In the genomic region with DNA sequence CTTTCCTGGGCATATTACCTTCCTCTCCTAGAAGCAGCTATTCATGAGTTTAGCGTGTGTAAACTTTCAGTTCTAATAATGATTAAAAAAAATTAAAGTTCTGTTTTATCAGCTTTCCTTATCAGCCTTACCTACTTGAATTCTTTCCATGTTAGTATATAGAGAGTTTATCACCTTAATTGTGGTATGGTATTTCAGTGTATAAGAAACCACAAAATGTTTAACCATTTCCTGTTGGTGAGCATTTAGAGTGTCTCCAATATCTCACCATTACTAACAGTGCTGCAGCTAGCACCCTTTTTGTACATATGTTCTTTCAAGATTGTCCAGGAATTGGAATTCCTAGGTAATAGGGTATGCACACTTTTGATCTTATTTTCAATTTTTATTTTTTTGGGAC, we compare ENCODE assay signal across 28 cellular contexts.
DNase-seq lines count a peak whose midpoint lies in the region; ATAC-seq, FAIRE-seq and TF ChIP-seq lines count a peak whose summit lies in the region.
"Had no signal": no experiment of that assay in that cellular context is flagged by ENCODE, and none has a peak within 500 bp of the region (broad histone marks: within the 10 kb centered on the region; RNA-seq: fewer than 3 reads in every experiment).

No MANE protein-coding gene starts in this region.

- TF ChIP-seq EP300 in HepG2 (IDR thresholded peaks at IDR 0.05; ENCODE audit: low read depth in 2 of 2, low read length in 2 of 2) = no peak
- TF ChIP-seq EP300 in HepG2 (CRISPR knock-in tag; IDR thresholded peaks at IDR 0.05; ENCODE audit: borderline replicate concordance) = no peak
- no peak for TF ChIP-seq EP300 in GM12878 (IDR thresholded peaks at IDR 0.05; ENCODE audit: borderline replicate concordance in 1 of 2, control insufficient read depth in 1 of 2, low read depth in 2 of 2, low read length in 2 of 2)

- TF ChIP-seq CTCF in HepG2 (CRISPR knock-in tag; IDR thresholded peaks at IDR 0.05) (no peak), right lobe of liver (IDR thresholded peaks at IDR 0.05) (no peak), NB4 (IDR thresholded peaks at IDR 0.05; ENCODE audit: low read depth, low read length) (no peak), GM12878 (IDR thresholded peaks at IDR 0.05 in 2 of 3, conservative IDR thresholded peaks at IDR 0.05 in 1 of 3; ENCODE audit: control insufficient read depth in 2 of 3, extremely low read depth in 1 of 3, insufficient read depth in 1 of 3, low read depth in 3 of 3, low read length in 3 of 3) (no peak), PC-9 (conservative IDR thresholded peaks at IDR 0.05) (no peak)

- intact Hi-C loops in HepG2 (cut with micrococcal nuclease; ENCODE audit: unreplicated experiment) = no loop called here
- intact Hi-C loops in right lobe of liver (cut with DNase I) = no loop called here
- intact Hi-C loops in GM12878 (cut with micrococcal nuclease; ENCODE audit: unreplicated experiment) = no loop called here
- intact Hi-C loops in PC-9 (cut with micrococcal nuclease; ENCODE audit: unreplicated experiment) = no loop called here

- in situ Hi-C loops in HepG2 (cut with HindIII; ENCODE audit: extremely low pct_ligation_motif_present, low pct_unique_long_range_greater_than_20kb) = no loop called here
- in situ Hi-C loops in GM12878 (cut with MboI) = no loop called here

- H4K8ac ChIP-seq in mesenchymal stem cell (ENCODE audit: low read length) = no peak overlapping the region

- no peak overlapping the region for H3K4ac ChIP-seq in mesenchymal stem cell (ENCODE audit: low read depth in 1 of 2, low read length in 2 of 2)

- BruUV-seq in HepG2 (replicated peaks; lab: Mats Ljungman, UMichigan) (no TSS peak), GM12878 (replicated peaks; lab: Mats Ljungman, UMichigan) (no TSS peak), PC-9 (replicated peaks; lab: Mats Ljungman, UMichigan) (no TSS peak)

- H3K4me3 ChIP-seq in HepG2 (replicated peaks in 1 of 3; ENCODE audit: insufficient read depth in 1 of 3, low read depth in 2 of 3, low read length in 3 of 3) (no peak overlapping the region), right lobe of liver (no peak overlapping the region), NB4 (ENCODE audit: low read depth, low read length) (no peak overlapping the region), GM12878 (no peak overlapping the region), PC-9 (no peak overlapping the region), mesenchymal stem cell (ENCODE audit: insufficient read depth in 1 of 2, low read depth in 1 of 2, low read length in 2 of 2) (no peak overlapping the region)
- H3K4me3 ChIP-seq: body of pancreas, dorsolateral prefrontal cortex, gastroesophageal sphincter, HAP-1, SJSA1, suprapubic skin, upper lobe of right lung had no signal

- no peak overlapping the region for H3K23ac ChIP-seq in mesenchymal stem cell (ENCODE audit: low read length in 2 of 2)

- no peak overlapping the region for H2BK12ac ChIP-seq in mesenchymal stem cell (ENCODE audit: low read length in 2 of 2)

- peaks cover 15% of the 10 kb centered on the region for H3K79me1 ChIP-seq in mesenchymal stem cell (replicated peaks; ENCODE audit: low read length, poor library complexity, severe bottlenecking)

- DNase-seq in HepG2 (ENCODE audit: low spot score) (no peak), right lobe of liver (no peak), NB4 (ENCODE audit: low read depth) (peak; percentile 15), GM12878 (ENCODE audit: low read depth, low spot score) (no peak), PC-9 (no peak), mesenchymal stem cell (no peak)
- DNase-seq: activated CD4-positive, alpha-beta T cell treated with anti-CD3 and anti-CD28 coated beads for 1 hour; body of pancreas; Calu3; cerebellar nuclear complex; dorsolateral prefrontal cortex; hippocampal formation; NCI-H1417; NCI-H2029 treated with DMSO at 0.1 percent for 48 hours; NCI-H2227 treated with DMSO at 0.1 percent for 48 hours; NCI-H69; stimulated activated CD4-positive, alpha-beta T cell treated with anti-CD3 and anti-CD28 coated beads, Interleukin-12 subunit alpha, Interleukin-12 subunit beta, amount 100 ng/mL, for 4 hours; stimulated activated CD4-positive, alpha-beta T cell treated with anti-CD3 and anti-CD28 coated beads, Interleukin-4, amount 100 ng/mL, for 24 hours; upper lobe of right lung had no signal

- no peak overlapping the region for H2BK15ac ChIP-seq in mesenchymal stem cell (ENCODE audit: low read depth, poor library complexity, severe bottlenecking)

- H3K9me3 ChIP-seq in HepG2 (ENCODE audit: low read length) = no peaks in the 10 kb centered on the region
- no peaks in the 10 kb centered on the region for H3K9me3 ChIP-seq in right lobe of liver
- H3K9me3 ChIP-seq in GM12878 (replicated peaks; ENCODE audit: control insufficient read depth, insufficient read depth, low read length) = no peaks in the 10 kb centered on the region
- H3K9me3 ChIP-seq in PC-9 (ENCODE audit: insufficient read depth, low read depth) = no peaks in the 10 kb centered on the region
- no peaks in the 10 kb centered on the region for H3K9me3 ChIP-seq in mesenchymal stem cell (ENCODE audit: control insufficient read depth, low read length)
- H3K9me3 ChIP-seq: body of pancreas, gastroesophageal sphincter, HAP-1, SJSA1, suprapubic skin, upper lobe of right lung had no signal

- no peaks in the 10 kb centered on the region for H3K79me2 ChIP-seq in HepG2 (ENCODE audit: insufficient read depth, low read length)
- no peaks in the 10 kb centered on the region for H3K79me2 ChIP-seq in GM12878 (ENCODE audit: control insufficient read depth, insufficient read depth, low read length)
- no peaks in the 10 kb centered on the region for H3K79me2 ChIP-seq in PC-9 (ENCODE audit: low read depth)

- H4K20me1 ChIP-seq in HepG2 (ENCODE audit: insufficient read depth, low read length) (no peaks in the 10 kb centered on the region), GM12878 (ENCODE audit: control insufficient read depth, insufficient read depth) (no peaks in the 10 kb centered on the region), PC-9 (ENCODE audit: insufficient read depth) (peaks cover 7% of the 10 kb centered on the region; the same call in 1 of the 2 replicates)

- H3K9me2 ChIP-seq in PC-9 (ENCODE audit: insufficient read depth) = no peaks in the 10 kb centered on the region

- no peak overlapping the region for H3K14ac ChIP-seq in mesenchymal stem cell (ENCODE audit: low read length in 2 of 2)

- CTCF ChIA-PET in HepG2 (lab: Yijun Ruan, JAX; ENCODE audit: low intra/inter-chr PET ratio, low total read pairs) = no interaction called here
- CTCF ChIA-PET in GM12878 (lab: Yijun Ruan, JAX) = interaction anchor here (1.0 to 1.7 kb wide), 3 partner anchors 12 to 111 kb away, joined by 3 to 5 read pairs (median 5); no protein-coding TSS in a partner anchor
- CTCF ChIA-PET in PC-9 (lab: Charles Lee) = no interaction called here

- H2AK5ac ChIP-seq in mesenchymal stem cell (ENCODE audit: low read length, severe bottlenecking) = no peak overlapping the region

- H3K4me2 ChIP-seq in HepG2 (ENCODE audit: low read depth, low read length) (no peak overlapping the region), GM12878 (ENCODE audit: control insufficient read depth, insufficient read depth) (no peak overlapping the region), PC-9 (no peak overlapping the region), mesenchymal stem cell (ENCODE audit: low read length, poor library complexity, severe bottlenecking) (no peak overlapping the region)

- H3K36me3 ChIP-seq in HepG2 (replicated peaks in 1 of 2; ENCODE audit: control insufficient read depth in 1 of 2, insufficient read depth in 2 of 2, low read length in 2 of 2) (peaks cover 19 to 57% of the 10 kb centered on the region in 2 experiments), right lobe of liver (peaks cover 5 to 42% (median 10%) of the 10 kb centered on the region in 4 donors), GM12878 (ENCODE audit: control insufficient read depth in 2 of 2, insufficient read depth in 2 of 2, low read length in 1 of 2) (no peaks in the 10 kb centered on the region), PC-9 (ENCODE audit: low read depth) (peaks cover 9% of the 10 kb centered on the region; the same call in 1 of the 2 replicates), mesenchymal stem cell (ENCODE audit: control insufficient read depth in 1 of 2, insufficient read depth in 2 of 2, low read depth in 1 of 2, low read length in 2 of 2) (peaks cover 8 to 41% of the 10 kb centered on the region in 2 experiments)
- H3K36me3 ChIP-seq: SJSA1 had no signal

- TF ChIP-seq RAD21 in HepG2 (CRISPR knock-in tag; IDR thresholded peaks at IDR 0.05) = no peak
- no peak for TF ChIP-seq RAD21 in GM12878 (IDR thresholded peaks at IDR 0.05; ENCODE audit: insufficient read depth, low read depth, low read length)

- no peak for FAIRE-seq in HepG2 (lab: Jason Lieb, UNC)
- no peak for FAIRE-seq in GM12878 (lab: Jason Lieb, UNC)
- FAIRE-seq: GM12891 had no signal

- no peak overlapping the region for H3K18ac ChIP-seq in mesenchymal stem cell (ENCODE audit: low read depth in 1 of 2, low read length in 2 of 2)

- H3K9ac ChIP-seq in HepG2 (ENCODE audit: insufficient read depth, low read depth, low read length) (no peak overlapping the region), GM12878 (ENCODE audit: control insufficient read depth, insufficient read depth, low read length) (no peak overlapping the region), mesenchymal stem cell (ENCODE audit: low read length) (no peak overlapping the region)

- POLR2A ChIA-PET in HepG2 (lab: Yijun Ruan, JAX) (no interaction called here), GM12878 (lab: Charles Lee) (no interaction called here), PC-9 (lab: Charles Lee; ENCODE audit: unreplicated experiment) (no interaction called here)

- H2AFZ ChIP-seq in HepG2 (ENCODE audit: low read length) = no peak overlapping the region
- H2AFZ ChIP-seq in GM12878 (ENCODE audit: control insufficient read depth, low read depth, low read length) = no peak overlapping the region
- H2AFZ ChIP-seq in PC-9 = no peak overlapping the region
- H2AFZ ChIP-seq in mesenchymal stem cell (ENCODE audit: low read depth, low read length) = no peak overlapping the region

- H2BK120ac ChIP-seq in mesenchymal stem cell (ENCODE audit: low read depth, low read length) = no peak overlapping the region

- H3K27me3 ChIP-seq in HepG2 (ENCODE audit: control insufficient read depth in 1 of 2, insufficient read depth in 2 of 2, low read length in 2 of 2) (no peaks in the 10 kb centered on the region), right lobe of liver (no peaks in the 10 kb centered on the region), GM12878 (replicated peaks in 1 of 2; ENCODE audit: control insufficient read depth in 2 of 2, insufficient read depth in 2 of 2, low read length in 1 of 2) (no peaks in the 10 kb centered on the region), PC-9 (ENCODE audit: insufficient read depth, low read depth) (no peaks in the 10 kb centered on the region), mesenchymal stem cell (ENCODE audit: control insufficient read depth in 1 of 2, insufficient read depth in 1 of 2, low read length in 2 of 2) (no peaks in the 10 kb centered on the region)
- H3K27me3 ChIP-seq: body of pancreas, dorsolateral prefrontal cortex, gastroesophageal sphincter, SJSA1, suprapubic skin, upper lobe of right lung had no signal

- no peak overlapping the region for H2BK5ac ChIP-seq in mesenchymal stem cell (ENCODE audit: low read depth, low read length, poor library complexity, severe bottlenecking)

- TF ChIP-seq POLR2A in HepG2 (IDR thresholded peaks at IDR 0.05; ENCODE audit: insufficient read depth in 1 of 2, low read depth in 2 of 2, low read length in 2 of 2) (no peak), right lobe of liver (IDR thresholded peaks at IDR 0.05) (no peak), NB4 (IDR thresholded peaks at IDR 0.05; ENCODE audit: extremely low read depth, insufficient read length) (no peak), GM12878 (IDR thresholded peaks at IDR 0.05; ENCODE audit: low read depth, low read length) (no peak)

- no peak overlapping the region for H3K27ac ChIP-seq in HepG2 (ENCODE audit: extremely low read length, insufficient read depth, low read length)
- H3K27ac ChIP-seq in right lobe of liver = no peak overlapping the region
- H3K27ac ChIP-seq in GM12878 (ENCODE audit: control insufficient read depth, insufficient read depth) = no peak overlapping the region
- H3K27ac ChIP-seq in PC-9 = no peak overlapping the region
- no peak overlapping the region for H3K27ac ChIP-seq in mesenchymal stem cell (ENCODE audit: low read length, poor library complexity, severe bottlenecking)
- H3K27ac ChIP-seq: body of pancreas, C4-2B, dorsolateral prefrontal cortex, gastroesophageal sphincter, SJSA1, suprapubic skin, upper lobe of right lung had no signal

- no peaks in the 10 kb centered on the region; the same call in 1 of the 2 replicates for H3F3A ChIP-seq in PC-9 (ENCODE audit: insufficient read depth, low read depth)

- H4K91ac ChIP-seq in mesenchymal stem cell (ENCODE audit: low read length) = no peak overlapping the region

- RAD21 ChIA-PET in GM12878 (lab: Charles Lee; ENCODE audit: unreplicated experiment) = interaction anchor here (1.0 kb wide), 1 partner anchor 84 kb away, joined by 3 read pairs; no protein-coding TSS in a partner anchor

- H3K4me1 ChIP-seq in HepG2 (ENCODE audit: insufficient read depth, low read length) (peaks cover 5% of the 10 kb centered on the region; the same call in 1 of the 2 replicates), right lobe of liver (no peaks in the 10 kb centered on the region), GM12878 (ENCODE audit: control insufficient read depth, insufficient read depth, low read length) (peaks cover 3% of the 10 kb centered on the region; the same call in 1 of the 2 replicates), PC-9 (replicated peaks; ENCODE audit: insufficient read depth) (no peaks in the 10 kb centered on the region), mesenchymal stem cell (ENCODE audit: control insufficient read depth, insufficient read depth, low read depth, low read length) (peaks cover 4% of the 10 kb centered on the region)
- H3K4me1 ChIP-seq: body of pancreas, gastroesophageal sphincter, HAP-1, SJSA1, suprapubic skin, upper lobe of right lung had no signal

- SMC1A ChIA-PET in GM12878 (lab: Charles Lee; ENCODE audit: uncharacterized antibody, unreplicated experiment) = interaction anchor here (1.3 kb wide), 1 partner anchor 85 kb away, joined by 5 read pairs; no protein-coding TSS in a partner anchor

- WGBS in HepG2 (ENCODE audit: low lambda C conversion rate) = 31% methylated on average over 1 of the region's 1 CpG
- 0% methylated on average over 1 of the region's 1 CpG for WGBS in right lobe of liver (ENCODE audit: insufficient coverage, low coverage, low lambda C conversion rate, missing lambda C conversion rate)
- 0% methylated on average over 1 of the region's 1 CpG for WGBS in GM12878 (ENCODE audit: insufficient coverage, insufficient replicate concordance, low lambda C conversion rate, missing lambda C conversion rate)
- no CpG with 5 or more reads among the region's 1 CpG for WGBS in mesenchymal stem cell

- ATAC-seq in HepG2 = no peak
- no peak for ATAC-seq in right lobe of liver
- peak; percentile 46; the same call in 2 of the 3 replicates for ATAC-seq in GM12878
- no peak for ATAC-seq in HG03520 (IDR thresholded peaks at IDR 0.05; ENCODE audit: unreplicated experiment)
- ATAC-seq: body of pancreas; gastroesophageal sphincter; sciatic nerve; stimulated activated memory B cell treated with anti-CD40 and anti-IgM and Interleukin-4, amounts not matched to agents 10 μg/mL and 1 μg/mL and 100 μg/mL, for 72 hours; upper lobe of right lung had no signal
